12 cellular contexts compared by ENCODE assay signal in genomic region chr4:183823394-183823793, GRCh38.
DNase-seq lines count a peak whose midpoint lies in the region; ATAC-seq and TF ChIP-seq lines count a peak whose summit lies in the region.
"Had no signal": no experiment of that assay in that cellular context is flagged by ENCODE, and none has a peak within 500 bp of the region (broad histone marks: within the 10 kb centered on the region; RNA-seq: fewer than 3 reads in every experiment).

No MANE protein-coding gene starts in this region.

- TF ChIP-seq CTCF in Panc1 (IDR thresholded peaks at IDR 0.05), result no peak
- no peak for TF ChIP-seq CTCF in fibroblast of villous mesenchyme (IDR thresholded peaks at IDR 0.05; ENCODE audit: insufficient read depth, low read depth, low read length)
- no peak for TF ChIP-seq CTCF in Calu3 (IDR thresholded peaks at IDR 0.05; ENCODE audit: unreplicated experiment)

- H3K4me1 Mint-ChIP-seq in Calu3 (ENCODE audit: low read depth, unreplicated experiment), result no peaks in the 10 kb centered on the region

- no peaks in the 10 kb centered on the region for H3K27me3 ChIP-seq in Panc1 (ENCODE audit: control insufficient read depth, insufficient read depth, low read length)
- H3K27me3 ChIP-seq: stomach had no signal

- H3K27ac ChIP-seq in Panc1 (ENCODE audit: low read length), result 0 out of 2 replicates have a peak overlapping the region, but pooled peaks have one; percentile 12
- H3K27ac ChIP-seq: stomach had no signal

- in situ Hi-C loops in Panc1 (cut with HindIII; ENCODE audit: low pct_unique_long_range_greater_than_20kb, low sequenced_read_pairs) (no loop called here), KBM-7 (cut with MboI; ENCODE audit: low pct_unique_long_range_greater_than_20kb, low sequenced_read_pairs) (no loop called here)

- no peaks in the 10 kb centered on the region for H3K27me3 Mint-ChIP-seq in Calu3 (ENCODE audit: unreplicated experiment)

- H3K4me3 Mint-ChIP-seq in Calu3 (ENCODE audit: low read depth, unreplicated experiment), result no peak overlapping the region
- H3K4me3 Mint-ChIP-seq: activated CD8-positive, alpha-beta T cell treated with anti-CD3 and anti-CD28 coated beads, Interleukin-2, amount 10 ng/mL, durations not matched to agents 7 days and 5 days; IgD-negative memory B cell had no signal

- no peaks in the 10 kb centered on the region for H3K36me3 Mint-ChIP-seq in Calu3 (ENCODE audit: insufficient read depth, unreplicated experiment)

- POLR2A ChIA-PET in Panc1 (lab: Charles Lee), result interaction anchor here (0.5 kb wide), 1 partner anchor 233 kb away, joined by 3 read pairs; no protein-coding TSS in a partner anchor

- no peaks in the 10 kb centered on the region for H3K36me3 ChIP-seq in Panc1 (ENCODE audit: control insufficient read depth, insufficient read depth, low read length)
- H3K36me3 ChIP-seq: stomach had no signal

- no peak overlapping the region for H3K4me3 ChIP-seq in Panc1 (ENCODE audit: low read depth in 2 of 2, low read length in 2 of 2)
- H3K4me3 ChIP-seq in fibroblast of villous mesenchyme (ENCODE audit: low read depth, low read length), result no peak overlapping the region
- H3K4me3 ChIP-seq: stomach had no signal

- ATAC-seq in Panc1 (peak; percentile 85), HG03432 (IDR thresholded peaks at IDR 0.05; ENCODE audit: unreplicated experiment) (no peak)
- ATAC-seq: activated CD8-positive, alpha-beta T cell treated with anti-CD3 and anti-CD28 coated beads, Interleukin-2, amount 10 ng/mL, durations not matched to agents 7 days and 5 days had no signal

- no peak overlapping the region for H3K27ac Mint-ChIP-seq in Calu3 (ENCODE audit: unreplicated experiment)
- H3K27ac Mint-ChIP-seq: activated CD8-positive, alpha-beta T cell treated with anti-CD3 and anti-CD28 coated beads, Interleukin-2, amount 10 ng/mL, durations not matched to agents 7 days and 5 days; IgD-negative memory B cell had no signal

- DNase-seq in EH (ENCODE audit: low read depth) (peak; percentile 67), Panc1 (ENCODE audit: low read depth, low spot score) (no peak), fibroblast of villous mesenchyme (ENCODE audit: low read depth) (peak; percentile 31), non-pigmented ciliary epithelial cell (ENCODE audit: low read depth) (peak; percentile 75), KBM-7 (no peak), Calu3 (no peak)
- DNase-seq in effector CD8-positive, alpha-beta T cell (lab: John Stamatoyannopoulos, UW), result no peak
- DNase-seq: activated CD8-positive, alpha-beta T cell treated with anti-CD3 and anti-CD28 coated beads, Interleukin-2, amount 10 ng/mL, durations not matched to agents 7 days and 5 days; stomach; SW 1271 had no signal

- CTCF ChIA-PET in Panc1 (lab: Charles Lee) (no interaction called here), Calu3 (lab: Charles Lee) (no interaction called here)

- H3K4me1 ChIP-seq in Panc1 (ENCODE audit: control insufficient read depth, insufficient read depth, low read length), result no peaks in the 10 kb centered on the region

- BruUV-seq in Panc1 (replicated peaks; lab: Mats Ljungman, UMichigan), result no TSS peak
- no TSS peak for BruUV-seq in Calu3 (replicated peaks; lab: Mats Ljungman, UMichigan)

- H3K9me3 ChIP-seq in Panc1 (ENCODE audit: control insufficient read depth, insufficient read depth, low read depth, low read length), result no peaks in the 10 kb centered on the region
- H3K9me3 ChIP-seq: stomach had no signal

- intact Hi-C loops in Panc1 (cut with micrococcal nuclease; ENCODE audit: unreplicated experiment), result no loop called here
- intact Hi-C loops in Calu3 (cut with micrococcal nuclease; ENCODE audit: unreplicated experiment), result no loop called here

- no peaks in the 10 kb centered on the region for H3K9me3 Mint-ChIP-seq in Calu3 (ENCODE audit: low read depth, unreplicated experiment)

Comparison
In these comparisons a context has a peak if more than half of its experiments do, and no peak if none do; other contexts are left out.
1. DNase-seq: peak in EH (single experiment), fibroblast of villous mesenchyme (single experiment) and non-pigmented ciliary epithelial cell (single experiment); none in Panc1 (single experiment), KBM-7 (single experiment), effector CD8-positive, alpha-beta T cell (single experiment) and Calu3 (single experiment).